Comparison of ENCODE assay signal across 8 cellular contexts in the genomic region with DNA sequence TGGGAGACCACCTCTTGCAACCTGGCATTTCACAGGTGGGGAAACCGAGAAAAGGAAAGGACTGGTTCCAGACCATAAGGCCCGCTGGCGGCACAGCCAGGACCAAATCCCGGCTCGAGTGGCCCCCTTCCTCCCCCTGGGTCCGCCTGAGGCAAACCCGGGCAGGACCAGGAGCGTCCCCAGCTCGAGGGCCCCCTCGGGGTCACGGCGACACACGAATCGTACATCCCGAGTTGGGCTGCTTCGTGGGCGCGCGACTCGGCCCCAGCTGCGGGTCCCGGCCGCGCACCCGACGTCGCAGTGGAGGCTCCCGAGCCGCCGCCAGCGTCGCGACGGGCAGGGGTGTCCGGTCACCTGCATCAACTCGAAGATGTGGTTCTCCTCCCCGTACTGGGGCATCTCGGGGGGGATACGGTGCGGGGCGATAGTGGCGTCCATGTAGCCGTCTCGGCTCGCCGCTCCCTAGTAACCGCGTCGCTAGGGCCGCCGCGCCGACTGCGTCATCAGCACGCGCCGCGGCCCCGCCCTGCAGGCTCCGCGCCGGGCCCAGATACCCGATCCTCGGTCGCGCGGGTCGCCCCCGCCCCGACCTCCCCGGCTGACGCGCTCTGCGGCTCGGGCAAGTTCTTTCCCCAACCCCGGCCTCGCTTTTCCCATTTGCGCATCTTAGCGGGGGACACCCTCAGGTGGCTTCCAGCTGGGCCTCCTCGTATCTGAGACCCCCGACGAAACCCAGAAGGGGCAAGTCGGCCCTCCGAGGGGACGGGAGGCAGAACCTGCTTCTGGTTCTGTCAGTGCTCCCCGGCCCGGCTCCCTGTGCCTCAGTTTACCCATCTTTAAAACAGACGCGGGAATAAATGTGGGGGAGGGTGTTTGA. TPM values are rescaled to one million over a fixed set of nuclear protein-coding genes. Genes with fewer than 3 reads are reported as not detected.
DNase-seq lines count a peak whose midpoint lies in the region; ATAC-seq and TF ChIP-seq lines count a peak whose summit lies in the region.

A gene with protein sequence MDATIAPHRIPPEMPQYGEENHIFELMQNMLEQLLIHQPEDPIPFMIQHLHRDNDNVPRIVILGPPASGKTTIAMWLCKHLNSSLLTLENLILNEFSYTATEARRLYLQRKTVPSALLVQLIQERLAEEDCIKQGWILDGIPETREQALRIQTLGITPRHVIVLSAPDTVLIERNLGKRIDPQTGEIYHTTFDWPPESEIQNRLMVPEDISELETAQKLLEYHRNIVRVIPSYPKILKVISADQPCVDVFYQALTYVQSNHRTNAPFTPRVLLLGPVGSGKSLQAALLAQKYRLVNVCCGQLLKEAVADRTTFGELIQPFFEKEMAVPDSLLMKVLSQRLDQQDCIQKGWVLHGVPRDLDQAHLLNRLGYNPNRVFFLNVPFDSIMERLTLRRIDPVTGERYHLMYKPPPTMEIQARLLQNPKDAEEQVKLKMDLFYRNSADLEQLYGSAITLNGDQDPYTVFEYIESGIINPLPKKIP (minus strand): TSS at position 467 of the 877 bp plus-strand sequence. CDS start 29 bp downstream, at position 438.

- peak within 1 kb of the TSS; percentile 76 for H3K4me3 Mint-ChIP-seq in activated T-helper 17 cell treated with anti-CD3 and anti-CD28 coated beads, Interleukin-2, amount 50 U/mL, for 72 hours
- H3K4me3 Mint-ChIP-seq in naive B cell: peak within 1 kb of the TSS; percentile 80 to 94 (median 87)

- CTCF ChIA-PET in PC-3 (lab: Charles Lee): no interaction called here

- H3K27ac Mint-ChIP-seq in activated T-helper 17 cell treated with anti-CD3 and anti-CD28 coated beads, Interleukin-2, amount 50 U/mL, for 72 hours: peak within 1 kb of the TSS; percentile 73
- peak within 1 kb of the TSS; percentile 85 to 96 (median 90) for H3K27ac Mint-ChIP-seq in naive B cell

- ATAC-seq in GM18511 (IDR thresholded peaks at IDR 0.05; ENCODE audit: unreplicated experiment) (peak; percentile 72), HG03520 (IDR thresholded peaks at IDR 0.05; ENCODE audit: unreplicated experiment) (peak; percentile 53), PC-3 (peak; percentile 83), naive B cell (ENCODE audit: low read depth in 2 of 2) (peak; percentile 91)
- peak; percentile 88 for ATAC-seq in activated T-helper 17 cell treated with anti-CD3 and anti-CD28 coated beads, Interleukin-2, amount 50 U/mL, for 72 hours (replicated peaks)

- TF ChIP-seq CTCF in PC-3 (conservative IDR thresholded peaks at IDR 0.05; ENCODE audit: low read depth, low read length) (no peak), fibroblast of mammary gland (conservative IDR thresholded peaks at IDR 0.05; ENCODE audit: control insufficient read depth, insufficient read depth, low read depth, low read length) (no peak)

- peaks cover 4% of the 10 kb centered on the region; the same call in 1 of the 2 replicates for H3K4me1 ChIP-seq in PC-3 (ENCODE audit: insufficient read depth, low read length)

- H3K79me2 ChIP-seq in PC-3 (ENCODE audit: low read length): no peaks in the 10 kb centered on the region

- peaks cover 6% of the 10 kb centered on the region for H3K4me1 Mint-ChIP-seq in activated T-helper 17 cell treated with anti-CD3 and anti-CD28 coated beads, Interleukin-2, amount 50 U/mL, for 72 hours
- H3K4me1 Mint-ChIP-seq in naive B cell: peaks cover 17 to 20% (median 18%) of the 10 kb centered on the region in 3 donors

- H3K9ac ChIP-seq in PC-3 (ENCODE audit: low read length): peak within 1 kb of the TSS; percentile 95

- intact Hi-C loops in PC-3 (cut with micrococcal nuclease): no loop called here

- H4K20me1 ChIP-seq in PC-3 (ENCODE audit: low read length): no peaks in the 10 kb centered on the region

- H3K27me3 ChIP-seq in PC-3 (ENCODE audit: low read length): no peaks in the 10 kb centered on the region

- POLR2A ChIA-PET in PC-3 (lab: Charles Lee; ENCODE audit: unreplicated experiment): interaction anchor here (0.6 kb wide), 2 partner anchors 67 to 83 kb away, joined by 3 to 4 read pairs; no protein-coding TSS in a partner anchor

- H3K27me3 Mint-ChIP-seq in activated T-helper 17 cell treated with anti-CD3 and anti-CD28 coated beads, Interleukin-2, amount 50 U/mL, for 72 hours: no peaks in the 10 kb centered on the region
- H3K27me3 Mint-ChIP-seq in naive B cell: no peaks in the 10 kb centered on the region

- no TSS peak for BruUV-seq in PC-3 (replicated peaks; lab: Mats Ljungman, UMichigan)

- peak within 1 kb of the TSS; percentile 98 for H3K4me2 ChIP-seq in PC-3 (ENCODE audit: low read length)

- H3K9me3 Mint-ChIP-seq in activated T-helper 17 cell treated with anti-CD3 and anti-CD28 coated beads, Interleukin-2, amount 50 U/mL, for 72 hours: no peaks in the 10 kb centered on the region
- H3K9me3 Mint-ChIP-seq in naive B cell: no peaks in the 10 kb centered on the region

- no peaks in the 10 kb centered on the region for H3K9me2 ChIP-seq in PC-3 (replicated peaks; ENCODE audit: low read length)

- in situ Hi-C loops in ACHN (cut with HindIII; ENCODE audit: low pct_ligation_motif_present, low pct_unique_long_range_greater_than_20kb, low sequenced_read_pairs): no loop called here

- no peaks in the 10 kb centered on the region for H3K36me3 Mint-ChIP-seq in activated T-helper 17 cell treated with anti-CD3 and anti-CD28 coated beads, Interleukin-2, amount 50 U/mL, for 72 hours (ENCODE audit: low read depth)
- no peaks in the 10 kb centered on the region for H3K36me3 Mint-ChIP-seq in naive B cell

- DNase-seq in ACHN: peak; percentile 75
- DNase-seq in PC-3: peak; percentile 72
- DNase-seq in fibroblast of mammary gland (ENCODE audit: low read depth): peak; percentile 60
- peak; percentile 79 for DNase-seq in naive B cell
- DNase-seq in stimulated activated CD8-positive, alpha-beta memory T cell treated with anti-CD3 and anti-CD28 coated beads, Interleukin-7, amount 100 ng/mL, for 48 hours (ENCODE audit: extremely low read depth in 1 of 2, low read depth in 1 of 2): peak; percentile 37 to 60

- peak within 1 kb of the TSS; percentile 96 for H3K4me3 ChIP-seq in PC-3 (ENCODE audit: low read length)
- H3K4me3 ChIP-seq in fibroblast of mammary gland (ENCODE audit: control insufficient read depth, low read depth, low read length): peak within 1 kb of the TSS; percentile 97

- H3K9me3 ChIP-seq in PC-3 (ENCODE audit: low read length): no peaks in the 10 kb centered on the region

- no peaks in the 10 kb centered on the region for H3F3A ChIP-seq in PC-3 (ENCODE audit: low read length, unreplicated experiment)

- H2AFZ ChIP-seq in PC-3 (ENCODE audit: low read length): peak within 1 kb of the TSS; percentile 97

- peak within 1 kb of the TSS; percentile 28; the same call in 1 of the 2 replicates for H3K27ac ChIP-seq in PC-3 (ENCODE audit: low read length)

- no peaks in the 10 kb centered on the region for H3K36me3 ChIP-seq in PC-3 (ENCODE audit: low read depth, low read length)

RNA-seq across cellular contexts. Expression of the gene that starts here (rescaled TPM):
- 0.55 TPM in 1 of 2 replicates, not detected in the other for total RNA-seq in PC-3 (2014; rRNA removed)
- total RNA-seq in activated T-helper 17 cell treated with anti-CD3 and anti-CD28 coated beads, Interleukin-2, amount 50 U/mL, for 72 hours: under 1 TPM in 1 of 2 donors, not detected in 1; 0.66 TPM
- 1 to 10 TPM in 3 of 6 donors, under 1 TPM in 3; 0.70 to 4.7 (median 1.5) TPM for polyA plus RNA-seq in naive B cell (ENCODE audit: low read depth in 6 of 6)

Comparison
In these comparisons a context has a peak if more than half of its experiments do, and no peak if none do; other contexts are left out.
1. Peak in every context shown above with its lines: DNase-seq, ATAC-seq, H3K4me3 ChIP-seq and H3K27ac ChIP-seq.
2. Peak in DNase-seq, ATAC-seq, H3K4me3 ChIP-seq, H3K27ac ChIP-seq, H3K9ac ChIP-seq and H3K4me2 ChIP-seq in PC-3; RNA of the gene not detected or under 1 TPM.
3. Peak in ATAC-seq in activated T-helper 17 cell treated with anti-CD3 and anti-CD28 coated beads, Interleukin-2, amount 50 U/mL, for 72 hours; RNA of the gene not detected or under 1 TPM.